In genomic region chr5:159331099-159331973, GRCh38 we compare ENCODE assay signal across 8 cellular contexts. TPM values are rescaled to one million over a fixed set of nuclear protein-coding genes. Genes with fewer than 3 reads are reported as not detected.
DNase-seq lines count a peak whose midpoint lies in the region; ATAC-seq and TF ChIP-seq lines count a peak whose summit lies in the region.

No MANE protein-coding gene starts in this region.

- no peaks in the 10 kb centered on the region for H3K9me3 Mint-ChIP-seq in endodermal cell

- peak; percentile 80 for TF ChIP-seq CTCF in GM12873 (IDR thresholded peaks at IDR 0.05; ENCODE audit: insufficient read depth, low read depth, low read length, missing control alignments)
- peak; percentile 94 for TF ChIP-seq CTCF in endodermal cell (conservative IDR thresholded peaks at IDR 0.05)
- TF ChIP-seq CTCF in mucosa of descending colon (IDR thresholded peaks at IDR 0.05) = peak; percentile 69

- peaks cover 9% of the 10 kb centered on the region for H3K4me1 ChIP-seq in endodermal cell (ENCODE audit: control insufficient read depth, insufficient read depth, low read length)
- peaks cover 4% of the 10 kb centered on the region for H3K4me1 ChIP-seq in mucosa of descending colon (ENCODE audit: low read depth)

- H3K4me3 Mint-ChIP-seq in endodermal cell = peak overlapping the region; percentile 66

- H3K9me3 ChIP-seq in endodermal cell (ENCODE audit: control insufficient read depth, low read length) (no peaks in the 10 kb centered on the region), mucosa of descending colon (no peaks in the 10 kb centered on the region)

- H3K4me1 Mint-ChIP-seq in endodermal cell = peaks cover 9% of the 10 kb centered on the region

- peak overlapping the region; percentile 26 for H3K27ac Mint-ChIP-seq in endodermal cell

- intact Hi-C loops in mucosa of descending colon (cut with DNase I, micrococcal nuclease) = no loop called here

- no peaks in the 10 kb centered on the region for H3K36me3 ChIP-seq in endodermal cell (ENCODE audit: control insufficient read depth, insufficient read depth, low read length)
- no peaks in the 10 kb centered on the region for H3K36me3 ChIP-seq in mucosa of descending colon (ENCODE audit: low read depth)

- WGBS in endodermal cell (ENCODE audit: insufficient coverage in 1 of 2, insufficient read length in 1 of 2), 2 experiments = 12 to 19% methylated on average over 10 to 50 of the region's 50 CpGs

- H3K9ac ChIP-seq in endodermal cell (ENCODE audit: extremely low read depth, low read length, poor library complexity, severe bottlenecking) = peak overlapping the region; percentile 29

- H3K27ac ChIP-seq in endodermal cell (ENCODE audit: low read depth, low read length) = no peak overlapping the region

- H3K27me3 Mint-ChIP-seq in endodermal cell (ENCODE audit: insufficient read depth) = peaks cover 17% of the 10 kb centered on the region

- H3K27me3 ChIP-seq in endodermal cell (ENCODE audit: control insufficient read depth, insufficient read depth, low read length, poor library complexity, severe bottlenecking) = peaks cover 11% of the 10 kb centered on the region

- no peaks in the 10 kb centered on the region for H3K36me3 Mint-ChIP-seq in endodermal cell (ENCODE audit: low read depth)

- H3K4me3 ChIP-seq in endodermal cell (ENCODE audit: low read length) (peak overlapping the region; percentile 69), mucosa of descending colon (no peak overlapping the region)

- ATAC-seq in HG02571 (IDR thresholded peaks at IDR 0.05; ENCODE audit: unreplicated experiment) (peak; percentile 64), mucosa of descending colon (peak; percentile 93)

- peak; percentile 71 for DNase-seq in NCI-H748 (lab: John Stamatoyannopoulos, UW; ENCODE audit: unreplicated experiment)
- DNase-seq in activated CD8-positive, alpha-beta memory T cell treated with anti-CD3 and anti-CD28 coated beads for 24 hours = peak; percentile 92
- peak; percentile 92 for DNase-seq in endodermal cell
- peak; percentile 81 to 83 (median 82) for DNase-seq in mucosa of descending colon
- peak; percentile 52 for DNase-seq in stimulated activated CD8-positive, alpha-beta memory T cell treated with anti-CD3 and anti-CD28 coated beads, Interleukin-7, amount 100 ng/mL, for 24 hours (ENCODE audit: low read depth)
- no peak for DNase-seq in NCI-H1048 (lab: John Stamatoyannopoulos, UW)

RNA-seq across cellular contexts. Expression of gene IL12B, which starts 1.0 kb away (rescaled TPM):
- total RNA-seq in endodermal cell (not detected), mucosa of descending colon (not detected)
- polyA plus RNA-seq in endodermal cell (2013, experiment 1 of 2) = not detected
- polyA plus RNA-seq in endodermal cell (2013, experiment 2 of 2) = not detected
